ENCODE assay signal across 8 cellular contexts in genomic region chr15:66619152-66619903, GRCh38. TPM values are rescaled to one million over a fixed set of nuclear protein-coding genes. Genes with fewer than 3 reads are reported as not detected.
DNase-seq lines count a peak whose midpoint lies in the region; ATAC-seq, FAIRE-seq and TF ChIP-seq lines count a peak whose summit lies in the region.

No MANE protein-coding gene starts in this region.

- H3K27me3 ChIP-seq in KMS-11 (ENCODE audit: insufficient read depth, low read depth), result no peaks in the 10 kb centered on the region
- H3K27me3 ChIP-seq in bronchial epithelial cell (ENCODE audit: control insufficient read depth, insufficient read depth, low read length), result peaks cover 7% of the 10 kb centered on the region

- no peaks in the 10 kb centered on the region for H4K20me1 ChIP-seq in KMS-11 (ENCODE audit: insufficient read depth)

- peaks cover 4% of the 10 kb centered on the region for H3K4me1 ChIP-seq in KMS-11 (ENCODE audit: low read depth, poor library complexity, severe bottlenecking)

- peak overlapping the region; percentile 74 for H2AFZ ChIP-seq in KMS-11 (ENCODE audit: low read depth)

- no peak overlapping the region for H3K27ac ChIP-seq in KMS-11

- peak; percentile 70 for DNase-seq in DMS 273 (lab: John Stamatoyannopoulos, UW; ENCODE audit: unreplicated experiment)
- no peak for DNase-seq in DMS 273 treated with DMSO at 0.1 percent for 48 hours (lab: John Stamatoyannopoulos, UW)
- peak; percentile 53 for DNase-seq in T1000 (lab: John Stamatoyannopoulos, UW)
- peak; percentile 57 for DNase-seq in bronchial epithelial cell (ENCODE audit: low read depth)
- DNase-seq in kidney glomerular epithelial cell (lab: John Stamatoyannopoulos, UW), result peak; percentile 34
- DNase-seq in stimulated activated CD4-positive, alpha-beta T cell treated with anti-CD3 and anti-CD28 coated beads, Interleukin-2, amount 100 ng/mL, for 24 hours, result peak; percentile 47 to 63

- no peak for FAIRE-seq in bronchial epithelial cell (lab: Jason Lieb, UNC)

- TF ChIP-seq CTCF in KMS-11 (conservative IDR thresholded peaks at IDR 0.05; ENCODE audit: low read depth, low read length) (peak; percentile 79), bronchial epithelial cell (IDR thresholded peaks at IDR 0.05; ENCODE audit: insufficient read depth, low read length, severe bottlenecking) (peak; percentile 88)

- no peak overlapping the region for H3K4me2 ChIP-seq in KMS-11

- no peaks in the 10 kb centered on the region for H3K36me3 ChIP-seq in KMS-11 (ENCODE audit: insufficient read depth)
- no peaks in the 10 kb centered on the region for H3K36me3 ChIP-seq in bronchial epithelial cell (ENCODE audit: control insufficient read depth, insufficient read depth, low read length)

- H3K9ac ChIP-seq in KMS-11, result no peak overlapping the region

- H3K4me3 ChIP-seq in KMS-11 (IDR thresholded peaks at IDR 0.05; ENCODE audit: insufficient read depth, low read depth, low read length) (no peak overlapping the region), bronchial epithelial cell (ENCODE audit: low read depth, low read length) (no peak overlapping the region)

- ATAC-seq in HG03342 (IDR thresholded peaks at IDR 0.05; ENCODE audit: unreplicated experiment), result no peak

- H3K79me2 ChIP-seq in KMS-11 (ENCODE audit: insufficient read depth, low read depth), result no peaks in the 10 kb centered on the region

RNA-seq across cellular contexts. Expression of gene LCTL, which starts 53.5 kb away (rescaled TPM):
- 0.26 TPM in 1 of 2 replicates, not detected in the other for total RNA-seq in bronchial epithelial cell
